ENCODE assay signal across 22 cellular contexts in the genomic region with DNA sequence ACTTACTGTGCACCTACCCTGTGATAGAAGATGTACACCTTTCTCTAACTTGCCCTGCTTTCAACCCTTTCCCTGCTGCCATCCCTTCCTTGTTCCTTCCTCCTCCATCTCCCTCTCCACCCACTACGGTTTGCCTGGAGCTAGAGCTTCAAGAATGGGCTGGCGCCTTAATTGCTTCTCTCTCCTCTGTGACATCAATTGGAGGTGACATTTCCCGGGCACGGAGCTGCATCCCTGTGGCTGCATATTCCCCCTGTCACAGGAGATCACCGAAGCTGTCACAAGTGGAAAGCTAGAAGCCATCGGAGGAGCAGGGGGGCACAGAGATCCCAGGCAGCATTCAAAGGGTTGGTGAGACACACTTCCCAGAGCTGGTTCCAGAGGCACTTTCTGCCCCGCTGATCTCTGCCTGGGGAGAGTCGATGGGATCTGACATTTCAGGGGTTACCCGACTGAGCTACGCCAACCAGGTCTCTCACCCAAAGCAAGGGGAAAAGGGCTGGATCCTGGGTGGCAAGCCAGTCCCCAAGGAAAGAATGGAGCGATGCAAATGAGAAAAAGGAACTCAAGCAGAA.
"Had no signal": no experiment of that assay in that cellular context is flagged by ENCODE, and none has a peak within 500 bp of the region (broad histone marks: within the 10 kb centered on the region; RNA-seq: fewer than 3 reads in every experiment).

No MANE protein-coding gene starts in this region.

- ATAC-seq: naive thymus-derived CD4-positive, alpha-beta T cell; natural killer cell treated with Interleukin-12 subunit alpha and Interleukin-12 subunit beta and Interleukin-15 and Interleukin-18, amount 100 ng/mL, for 72 hours; right cardiac atrium; sciatic nerve; stimulated activated effector memory CD8-positive, alpha-beta T cell treated with anti-CD3 and anti-CD28 coated beads, Interleukin-12 subunit alpha, Interleukin-12 subunit beta, amount 100 ng/mL, for 72 hours; stimulated activated naive CD8-positive, alpha-beta T cell treated with anti-CD3 and anti-CD28 coated beads, Interleukin-15, amount 100 ng/mL, for 72 hours had no signal

- H2AFZ ChIP-seq: parathyroid adenoma had no signal

- H3K36me3 ChIP-seq: left ventricle myocardium inferior, neutrophil, tibial nerve, uterus had no signal

- DNase-seq: hypothalamus; immature natural killer cell; left ventricle myocardium inferior; mesendoderm; naive thymus-derived CD4-positive, alpha-beta T cell; occipital lobe; right cardiac atrium; stimulated activated CD4-positive, alpha-beta T cell treated with anti-CD3 and anti-CD28 coated beads, Interleukin-12 subunit alpha, Interleukin-12 subunit beta, amount 100 ng/mL, for 4 hours; stimulated activated CD4-positive, alpha-beta T cell treated with anti-CD3 and anti-CD28 coated beads, Interleukin-15, amount 100 ng/mL, for 24 hours; stimulated activated CD4-positive, alpha-beta T cell treated with anti-CD3 and anti-CD28 coated beads, Interleukin-2, amount 100 ng/mL, for 24 hours; stimulated activated CD4-positive, alpha-beta T cell treated with anti-CD3 and anti-CD28 coated beads, Interleukin-4, amount 100 ng/mL, for 1 hour; stimulated activated naive CD4-positive, alpha-beta T cell; stimulated activated naive CD8-positive, alpha-beta T cell treated with anti-CD3 and anti-CD28 coated beads, Interleukin-15, amount 100 ng/mL, for 72 hours; uterus had no signal

- H3K9me3 ChIP-seq: neutrophil, tibial nerve, uterus had no signal

- H3K4me3 ChIP-seq: left ventricle myocardium inferior, lung, skin epidermis, tibial nerve, uterus had no signal

- H3K27ac ChIP-seq: left ventricle myocardium inferior, neutrophil, parathyroid adenoma, skin epidermis, tibial nerve, uterus had no signal

- H3K27me3 ChIP-seq: neutrophil, tibial nerve, uterus had no signal

- H3K9ac ChIP-seq: parathyroid adenoma had no signal

- H3K4me1 ChIP-seq: left ventricle myocardium inferior, parathyroid adenoma, tibial nerve, uterus had no signal
